ENCODE assay signal across 25 cellular contexts in the genomic region with DNA sequence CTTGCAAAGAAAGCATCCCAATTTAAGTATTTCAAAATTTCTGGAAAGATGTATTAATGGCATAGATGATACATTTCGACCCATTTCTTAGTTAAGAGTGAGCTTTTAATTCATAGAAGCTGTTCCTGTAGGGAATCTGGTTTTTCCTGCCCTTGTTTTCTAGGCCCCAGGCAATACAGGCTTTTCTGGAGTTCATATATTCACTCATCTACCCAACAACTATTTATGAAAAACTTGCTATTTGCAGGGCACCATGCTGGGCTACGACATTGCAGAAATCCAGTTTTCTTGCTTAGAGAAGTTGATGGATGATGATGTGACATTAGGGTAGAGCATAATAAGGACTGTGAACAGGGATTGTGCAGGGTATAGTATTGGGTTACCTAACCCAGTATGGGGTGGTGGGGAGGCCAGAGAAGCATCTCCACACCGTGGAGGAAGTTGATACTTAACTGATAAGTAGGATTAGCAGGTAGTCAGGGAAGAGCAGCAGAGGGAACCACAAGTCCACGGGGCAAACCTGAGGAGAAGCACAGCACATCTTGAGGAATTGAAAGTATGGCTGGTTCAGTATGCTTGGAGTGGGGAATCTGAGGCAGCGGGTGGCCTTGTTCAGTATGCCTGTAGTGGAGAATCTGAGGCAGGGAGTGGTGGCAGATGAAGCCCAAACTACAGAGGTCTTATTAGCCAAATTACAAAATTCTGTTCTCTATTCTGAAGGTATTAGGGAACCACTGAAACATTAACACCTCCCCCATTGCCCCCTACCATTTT.
DNase-seq lines count a peak whose midpoint lies in the region; ATAC-seq, FAIRE-seq and TF ChIP-seq lines count a peak whose summit lies in the region.
"Had no signal": no experiment of that assay in that cellular context is flagged by ENCODE, and none has a peak within 500 bp of the region (broad histone marks: within the 10 kb centered on the region; RNA-seq: fewer than 3 reads in every experiment).

No MANE protein-coding gene starts in this region.

- no peak for FAIRE-seq in urothelium cell line (lab: Jason Lieb, UNC)
- FAIRE-seq: frontal cortex, kidney had no signal

- TF ChIP-seq CTCF in breast epithelium (IDR thresholded peaks at IDR 0.05) (no peak), MCF 10A (IDR thresholded peaks at IDR 0.05; ENCODE audit: unreplicated experiment) (no peak), WERI-Rb-1 (IDR thresholded peaks at IDR 0.05; ENCODE audit: low read depth, low read length) (no peak)

- DNase-seq in breast epithelium (ENCODE audit: low spot score in 2 of 2): no peak
- DNase-seq in MCF 10A (ENCODE audit: unreplicated experiment): no peak
- DNase-seq in WERI-Rb-1: peak; percentile 11
- DNase-seq in iPS-NIHi7 (ENCODE audit: extremely low spot score): peak; percentile 16
- DNase-seq in urothelium cell line (ENCODE audit: low spot score): peak; percentile 16
- no peak for DNase-seq in middle frontal gyrus (ENCODE audit: extremely low spot score, low spot score)
- DNase-seq in superior temporal gyrus (ENCODE audit: extremely low spot score): no peak
- DNase-seq: activated CD4-positive, alpha-beta T cell treated with anti-CD3 and anti-CD28 coated beads for 48 hours; GOT3; hypothalamus; kidney; naive thymus-derived CD4-positive, alpha-beta T cell; NCI-H146; NCI-H2171 treated with DMSO at 0.1 percent for 48 hours; NCI-H774; spleen; stimulated activated CD4-positive, alpha-beta T cell treated with anti-CD3 and anti-CD28 coated beads, Interleukin-4, amount 100 ng/mL, for 4 hours; T-helper 1 cell had no signal

- H3K27me3 Mint-ChIP-seq in MCF 10A (ENCODE audit: insufficient read depth, unreplicated experiment): no peaks in the 10 kb centered on the region
- H3K27me3 Mint-ChIP-seq: activated naive CD8-positive, alpha-beta T cell had no signal

- peaks cover 10% of the 10 kb centered on the region for H3K4me1 Mint-ChIP-seq in MCF 10A (ENCODE audit: insufficient read depth, unreplicated experiment)
- H3K4me1 Mint-ChIP-seq: activated T-helper 17 cell treated with anti-CD3 and anti-CD28 coated beads, Interleukin-2, amount 50 U/mL, for 72 hours had no signal

- no peak for ATAC-seq in GM19023 (IDR thresholded peaks at IDR 0.05; ENCODE audit: unreplicated experiment)
- ATAC-seq: activated T-helper 17 cell treated with anti-CD3 and anti-CD28 coated beads, Interleukin-2, amount 50 U/mL, for 72 hours; naive thymus-derived CD4-positive, alpha-beta T cell had no signal

- H3K27me3 ChIP-seq in breast epithelium (no peaks in the 10 kb centered on the region), WERI-Rb-1 (ENCODE audit: insufficient read depth, low read depth, severe bottlenecking) (no peaks in the 10 kb centered on the region)
- H3K27me3 ChIP-seq: BLaER1 treated with 17β-estradiol and CSF1 and Interleukin-3, amounts not matched to agents 10 nM and 100 nM; SJSA1; spleen had no signal

- no peaks in the 10 kb centered on the region for H3K36me3 Mint-ChIP-seq in MCF 10A (ENCODE audit: insufficient read depth, unreplicated experiment)
- H3K36me3 Mint-ChIP-seq: activated naive CD8-positive, alpha-beta T cell; naive thymus-derived CD4-positive, alpha-beta T cell had no signal

- BruUV-seq in MCF 10A (replicated peaks; lab: Mats Ljungman, UMichigan): no TSS peak

- H3K36me3 ChIP-seq in breast epithelium (no peaks in the 10 kb centered on the region), WERI-Rb-1 (no peaks in the 10 kb centered on the region)
- H3K36me3 ChIP-seq: BLaER1 treated with 17β-estradiol and CSF1 and Interleukin-3, amounts not matched to agents 10 nM and 100 nM; SJSA1; spleen had no signal

- TF ChIP-seq POLR2A in breast epithelium (IDR thresholded peaks at IDR 0.05): no peak

- H3K4me1 ChIP-seq in breast epithelium: no peaks in the 10 kb centered on the region
- H3K4me1 ChIP-seq: spleen had no signal

- no peak overlapping the region for H3K4me3 Mint-ChIP-seq in MCF 10A (ENCODE audit: unreplicated experiment)
- H3K4me3 Mint-ChIP-seq: activated naive CD8-positive, alpha-beta T cell; activated T-helper 17 cell treated with anti-CD3 and anti-CD28 coated beads, Interleukin-2, amount 50 U/mL, for 72 hours; naive thymus-derived CD4-positive, alpha-beta T cell had no signal

- H3K4me3 ChIP-seq in breast epithelium: no peak overlapping the region
- H3K4me3 ChIP-seq in WERI-Rb-1 (ENCODE audit: low read depth, low read length): no peak overlapping the region
- H3K4me3 ChIP-seq: BLaER1 treated with 17β-estradiol and CSF1 and Interleukin-3, amounts not matched to agents 10 nM and 100 nM; lung; SJSA1; spleen had no signal

- H3K27ac ChIP-seq in breast epithelium: peak overlapping the region; percentile 71 to 74
- H3K27ac ChIP-seq in WERI-Rb-1: no peak overlapping the region
- H3K27ac ChIP-seq: BLaER1 treated with 17β-estradiol and CSF1 and Interleukin-3, amounts not matched to agents 10 nM and 100 nM; SJSA1; spleen had no signal

- CTCF ChIA-PET in MCF 10A (lab: Yijun Ruan, JAX): interaction anchor here (0.6 to 0.8 kb wide), 3 partner anchors 10 to 213 kb away, joined by 3 to 4 read pairs (median 3); no protein-coding TSS in a partner anchor

- intact Hi-C loops in breast epithelium (cut with DNase I; ENCODE audit: low total_unique reads) (no loop called here), MCF 10A (cut with micrococcal nuclease) (no loop called here)

- no peaks in the 10 kb centered on the region for H3K9me3 Mint-ChIP-seq in MCF 10A (ENCODE audit: unreplicated experiment)
- H3K9me3 Mint-ChIP-seq: activated T-helper 17 cell treated with anti-CD3 and anti-CD28 coated beads, Interleukin-2, amount 50 U/mL, for 72 hours had no signal

- H3K9me3 ChIP-seq in breast epithelium (no peaks in the 10 kb centered on the region), WERI-Rb-1 (ENCODE audit: severe bottlenecking) (no peaks in the 10 kb centered on the region)
- H3K9me3 ChIP-seq: SJSA1 had no signal

- no peak overlapping the region for H3K27ac Mint-ChIP-seq in MCF 10A (ENCODE audit: low read depth, unreplicated experiment)
- H3K27ac Mint-ChIP-seq: activated naive CD8-positive, alpha-beta T cell; activated T-helper 17 cell treated with anti-CD3 and anti-CD28 coated beads, Interleukin-2, amount 50 U/mL, for 72 hours; naive thymus-derived CD4-positive, alpha-beta T cell had no signal

- POLR2A ChIA-PET in MCF 10A (lab: Yijun Ruan, JAX): interaction anchor here (1.0 kb wide), 1 partner anchor 31 kb away, joined by 3 read pairs; no protein-coding TSS in a partner anchor

Comparison
In these comparisons a context has a peak if more than half of its experiments do, and no peak if none do; other contexts are left out.
1. DNase-seq: peak in WERI-Rb-1 (single experiment), iPS-NIHi7 (single experiment) and urothelium cell line (single experiment); none in breast epithelium (0 of 2), MCF 10A (single experiment), middle frontal gyrus (single experiment) and superior temporal gyrus (single experiment).